In genomic region chr10:15439381-15439837, GRCh38 we compare ENCODE assay signal across 10 cellular contexts.
DNase-seq lines count a peak whose midpoint lies in the region; FAIRE-seq and TF ChIP-seq lines count a peak whose summit lies in the region.
"Had no signal": no experiment of that assay in that cellular context is flagged by ENCODE, and none has a peak within 500 bp of the region (broad histone marks: within the 10 kb centered on the region; RNA-seq: fewer than 3 reads in every experiment).

No MANE protein-coding gene starts in this region.

- H3K27ac ChIP-seq in SJCRH30 (no peak overlapping the region), osteoblast (ENCODE audit: low read depth, low read length) (no peak overlapping the region)
- H3K27ac ChIP-seq: epithelial cell of prostate had no signal

- peak overlapping the region; percentile 82 for H3K4me2 ChIP-seq in osteoblast (ENCODE audit: insufficient read depth, low read length)

- TF ChIP-seq CTCF in osteoblast (IDR thresholded peaks at IDR 0.05; ENCODE audit: extremely low read depth, low read depth, low read length) (peak; percentile 56), D721Med (IDR thresholded peaks at IDR 0.05; ENCODE audit: insufficient read depth, missing control alignments) (no peak)

- H3K36me3 ChIP-seq in SJCRH30 (no peaks in the 10 kb centered on the region), osteoblast (ENCODE audit: insufficient read depth, low read length) (no peaks in the 10 kb centered on the region)

- H3K9me3 ChIP-seq in SJCRH30 (replicated peaks) (no peaks in the 10 kb centered on the region), osteoblast (ENCODE audit: low read depth, low read length) (no peaks in the 10 kb centered on the region)

- no peaks in the 10 kb centered on the region for H4K20me1 ChIP-seq in osteoblast (ENCODE audit: insufficient read depth, low read length)

- DNase-seq in Ammon's horn (ENCODE audit: low spot score) (peak; percentile 24), SJCRH30 (peak; percentile 13 to 43), fibroblast of peridontal ligament (ENCODE audit: extremely low read depth) (peak; percentile 68), osteoblast (ENCODE audit: insufficient read length, low spot score, missing footprints) (peak; percentile 77), DMS79 treated with DMSO at 0.1 percent for 48 hours (lab: John Stamatoyannopoulos, UW) (no peak), D721Med (ENCODE audit: insufficient read length, low spot score) (no peak), NCI-H345 (lab: John Stamatoyannopoulos, UW) (no peak), DMS53 (lab: John Stamatoyannopoulos, UW) (no peak)
- DNase-seq: NCI-H1417 treated with DMSO at 0.1 percent for 48 hours had no signal

- H3K27me3 ChIP-seq in SJCRH30: no peaks in the 10 kb centered on the region
- H3K27me3 ChIP-seq in osteoblast (ENCODE audit: insufficient read depth, low read length): no peaks in the 10 kb centered on the region

- peak overlapping the region; percentile 44 for H3K4me3 ChIP-seq in SJCRH30
- peak overlapping the region; percentile 59 for H3K4me3 ChIP-seq in osteoblast (ENCODE audit: insufficient read depth, low read length)

- H2AFZ ChIP-seq in osteoblast (ENCODE audit: low read length): peak overlapping the region; percentile 92

- H3K4me1 ChIP-seq in SJCRH30 (no peaks in the 10 kb centered on the region), osteoblast (ENCODE audit: insufficient read depth, low read length) (peaks cover 7% of the 10 kb centered on the region)

- no peaks in the 10 kb centered on the region for H3K79me2 ChIP-seq in osteoblast (ENCODE audit: insufficient read depth, low read length)

- FAIRE-seq in D721Med (lab: Jason Lieb, UNC): no peak

Comparison
In these comparisons a context has a peak if more than half of its experiments do, and no peak if none do; other contexts are left out.
1. DNase-seq: peak in Ammon's horn (single experiment), SJCRH30 (2 of 2), fibroblast of peridontal ligament (single experiment) and osteoblast (single experiment); none in DMS79 treated with DMSO at 0.1 percent for 48 hours (single experiment), D721Med (single experiment), NCI-H345 (single experiment) and DMS53 (single experiment).